In genomic region chr10:100328198-100328597, GRCh38 we compare ENCODE assay signal across 24 cellular contexts. TPM values are rescaled to one million over a fixed set of nuclear protein-coding genes. Genes with fewer than 3 reads are reported as not detected.
A peak's percentile ranks its signal among the peaks of the same experiment; 100 is the strongest.
DNase-seq lines count a peak whose midpoint lies in the region; ATAC-seq, FAIRE-seq and TF ChIP-seq lines count a peak whose summit lies in the region.
"Had no signal": no experiment of that assay in that cellular context is flagged by ENCODE, and none has a peak within 500 bp of the region (broad histone marks: within the 10 kb centered on the region; RNA-seq: fewer than 3 reads in every experiment).

No MANE protein-coding gene starts in this region.

- H3K27ac ChIP-seq in WERI-Rb-1 (peak overlapping the region; percentile 77), kidney (ENCODE audit: low read depth in 2 of 2, low read length in 2 of 2) (no peak overlapping the region)
- H3K27ac ChIP-seq: BLaER1 had no signal

- no peaks in the 10 kb centered on the region for H3K9me3 Mint-ChIP-seq in activated naive CD4-positive, alpha-beta T cell treated with anti-CD3 and anti-CD28 coated beads for 36 hours
- no peaks in the 10 kb centered on the region for H3K9me3 Mint-ChIP-seq in activated naive CD4-positive, alpha-beta T cell treated with anti-CD3 and anti-CD28 coated beads, Interleukin-2, amount 50 U/mL, for 72 hours
- H3K9me3 Mint-ChIP-seq in memory B cell: no peaks in the 10 kb centered on the region
- H3K9me3 Mint-ChIP-seq in stimulated activated memory B cell treated with anti-CD40 and anti-IgM and Interleukin-4, amounts not matched to agents 10 μg/mL and 1 μg/mL and 100 μg/mL, for 72 hours: no peaks in the 10 kb centered on the region
- H3K9me3 Mint-ChIP-seq: CD4-positive, alpha-beta memory T cell; HFFc6 had no signal

- H3K27me3 Mint-ChIP-seq in activated naive CD4-positive, alpha-beta T cell treated with anti-CD3 and anti-CD28 coated beads for 36 hours (ENCODE audit: low read depth): peaks cover 4% of the 10 kb centered on the region
- peaks cover 14% of the 10 kb centered on the region for H3K27me3 Mint-ChIP-seq in memory B cell
- peaks cover 35% of the 10 kb centered on the region for H3K27me3 Mint-ChIP-seq in stimulated activated memory B cell treated with anti-CD40 and anti-IgM and Interleukin-4, amounts not matched to agents 10 μg/mL and 1 μg/mL and 100 μg/mL, for 72 hours

- no peak for TF ChIP-seq CTCF in WERI-Rb-1 (IDR thresholded peaks at IDR 0.05; ENCODE audit: low read depth, low read length)
- no peak for TF ChIP-seq CTCF in kidney (IDR thresholded peaks at IDR 0.05; ENCODE audit: borderline replicate concordance, extremely low read depth, insufficient read depth)

- no peak for DNase-seq in activated naive CD4-positive, alpha-beta T cell treated with anti-CD3 and anti-CD28 coated beads for 36 hours
- DNase-seq in activated naive CD4-positive, alpha-beta T cell treated with anti-CD3 and anti-CD28 coated beads, Interleukin-2, amount 50 U/mL, for 72 hours (ENCODE audit: low spot score in 2 of 2): no peak
- DNase-seq in WERI-Rb-1 (no peak), memory B cell (ENCODE audit: low spot score in 2 of 2) (no peak), kidney (no peak), NCI-H2227 treated with DMSO at 0.1 percent for 48 hours (lab: John Stamatoyannopoulos, UW) (no peak), Right ventricle myocardium superior (no peak)
- DNase-seq: 8988T; CD4-positive, alpha-beta memory T cell; DMS153; DMS79; GDM1; GOT3; H7; HFFc6 had no signal

- ATAC-seq in activated naive CD4-positive, alpha-beta T cell treated with anti-CD3 and anti-CD28 coated beads, Interleukin-2, amount 50 U/mL, for 72 hours: no peak
- ATAC-seq in memory B cell (ENCODE audit: low read depth): no peak
- ATAC-seq in stimulated activated memory B cell treated with anti-CD40 and anti-IgM and Interleukin-4, amounts not matched to agents 10 μg/mL and 1 μg/mL and 100 μg/mL, for 72 hours: no peak
- ATAC-seq in Right ventricle myocardium superior (ENCODE audit: poor library complexity): no peak
- ATAC-seq: HCT116 had no signal

- H3K36me3 ChIP-seq in WERI-Rb-1: no peaks in the 10 kb centered on the region
- H3K36me3 ChIP-seq in kidney (ENCODE audit: control insufficient read depth in 1 of 2, insufficient read depth in 2 of 2, low read length in 2 of 2): no peaks in the 10 kb centered on the region
- H3K36me3 ChIP-seq: BLaER1 had no signal

- H3K4me1 ChIP-seq in kidney (ENCODE audit: control insufficient read depth in 1 of 2, insufficient read depth in 1 of 2, low read depth in 1 of 2, low read length in 2 of 2): no peaks in the 10 kb centered on the region

- H3K9me3 ChIP-seq in WERI-Rb-1 (ENCODE audit: severe bottlenecking) (no peaks in the 10 kb centered on the region), kidney (ENCODE audit: control insufficient read depth in 1 of 2, low read length in 2 of 2) (no peaks in the 10 kb centered on the region)
- H3K9me3 ChIP-seq: BLaER1 had no signal

- H3K36me3 Mint-ChIP-seq in activated naive CD4-positive, alpha-beta T cell treated with anti-CD3 and anti-CD28 coated beads for 36 hours (ENCODE audit: low read depth): no peaks in the 10 kb centered on the region
- no peaks in the 10 kb centered on the region for H3K36me3 Mint-ChIP-seq in activated naive CD4-positive, alpha-beta T cell treated with anti-CD3 and anti-CD28 coated beads, Interleukin-2, amount 50 U/mL, for 72 hours
- H3K36me3 Mint-ChIP-seq in memory B cell: no peaks in the 10 kb centered on the region
- no peaks in the 10 kb centered on the region for H3K36me3 Mint-ChIP-seq in stimulated activated memory B cell treated with anti-CD40 and anti-IgM and Interleukin-4, amounts not matched to agents 10 μg/mL and 1 μg/mL and 100 μg/mL, for 72 hours
- H3K36me3 Mint-ChIP-seq: CD14-positive monocyte; CD4-positive, alpha-beta memory T cell had no signal

- FAIRE-seq in kidney (lab: Jason Lieb, UNC): no peak
- FAIRE-seq: GM18507 had no signal

- peaks cover 16% of the 10 kb centered on the region for H3K4me1 Mint-ChIP-seq in activated naive CD4-positive, alpha-beta T cell treated with anti-CD3 and anti-CD28 coated beads for 36 hours (ENCODE audit: low read depth)
- peaks cover 12% of the 10 kb centered on the region for H3K4me1 Mint-ChIP-seq in memory B cell
- H3K4me1 Mint-ChIP-seq in stimulated activated memory B cell treated with anti-CD40 and anti-IgM and Interleukin-4, amounts not matched to agents 10 μg/mL and 1 μg/mL and 100 μg/mL, for 72 hours: peaks cover 22% of the 10 kb centered on the region

- H3K27ac Mint-ChIP-seq in activated naive CD4-positive, alpha-beta T cell treated with anti-CD3 and anti-CD28 coated beads for 36 hours: peak overlapping the region; percentile 34
- no peak overlapping the region for H3K27ac Mint-ChIP-seq in activated naive CD4-positive, alpha-beta T cell treated with anti-CD3 and anti-CD28 coated beads, Interleukin-2, amount 50 U/mL, for 72 hours
- H3K27ac Mint-ChIP-seq in memory B cell: peak overlapping the region; percentile 54
- H3K27ac Mint-ChIP-seq in stimulated activated memory B cell treated with anti-CD40 and anti-IgM and Interleukin-4, amounts not matched to agents 10 μg/mL and 1 μg/mL and 100 μg/mL, for 72 hours: peak overlapping the region; percentile 76
- H3K27ac Mint-ChIP-seq: CD4-positive, alpha-beta memory T cell; HFFc6 had no signal

- no peaks in the 10 kb centered on the region for H3K27me3 ChIP-seq in WERI-Rb-1 (ENCODE audit: insufficient read depth, low read depth, severe bottlenecking)
- H3K27me3 ChIP-seq: BLaER1 had no signal

- H3K4me3 Mint-ChIP-seq in activated naive CD4-positive, alpha-beta T cell treated with anti-CD3 and anti-CD28 coated beads for 36 hours: no peak overlapping the region
- no peak overlapping the region for H3K4me3 Mint-ChIP-seq in memory B cell
- no peak overlapping the region for H3K4me3 Mint-ChIP-seq in stimulated activated memory B cell treated with anti-CD40 and anti-IgM and Interleukin-4, amounts not matched to agents 10 μg/mL and 1 μg/mL and 100 μg/mL, for 72 hours
- H3K4me3 Mint-ChIP-seq: CD14-positive monocyte; CD4-positive, alpha-beta memory T cell; HFFc6 had no signal

- intact Hi-C loops in activated naive CD4-positive, alpha-beta T cell treated with anti-CD3 and anti-CD28 coated beads for 36 hours (cut with micrococcal nuclease): no loop called here
- intact Hi-C loops in kidney (cut with DNase I): no loop called here
- intact Hi-C loops in Right ventricle myocardium superior (cut with DNase I): no loop called here

- H3K9ac ChIP-seq in kidney (ENCODE audit: low read length in 2 of 2): no peak overlapping the region
- H3K9ac ChIP-seq: BLaER1 had no signal

- H3K4me3 ChIP-seq in WERI-Rb-1 (ENCODE audit: low read depth, low read length) (no peak overlapping the region), kidney (ENCODE audit: low read length in 2 of 2) (no peak overlapping the region)
- H3K4me3 ChIP-seq: BLaER1 had no signal

- CTCF ChIA-PET in activated naive CD4-positive, alpha-beta T cell treated with anti-CD3 and anti-CD28 coated beads for 36 hours (lab: Charles Lee): interaction anchor here (0.6 to 2.2 kb wide), 5 partner anchors 9 to 181 kb away, joined by 3 to 11 read pairs (median 4); no protein-coding TSS in a partner anchor

RNA-seq across cellular contexts. Expression of gene PKD2L1, which starts 1.8 kb away (rescaled TPM):
- total RNA-seq in activated naive CD4-positive, alpha-beta T cell treated with anti-CD3 and anti-CD28 coated beads for 36 hours: not detected
- under 1 TPM in 1 of 2 donors, not detected in 1; 0.10 TPM for total RNA-seq in activated naive CD4-positive, alpha-beta T cell treated with anti-CD3 and anti-CD28 coated beads, Interleukin-2, amount 50 U/mL, for 72 hours
- not detected for total RNA-seq in kidney
- polyA plus RNA-seq in kidney (ENCODE audit: insufficient read depth, low read depth, low replicate concordance): 0.17 TPM
- total RNA-seq in Right ventricle myocardium superior: not detected
- total RNA-seq: A673; CD4-positive, alpha-beta memory T cell; Daoy; H7; HFFc6; HT-29 had no signal
- polyA plus RNA-seq: AG04450; CD4-positive, alpha-beta memory T cell had no signal

RNA-seq across cellular contexts. Expression of gene SCD, which starts 18.8 kb away (rescaled TPM):
- 100 to 1,000 TPM; 161 to 169 TPM for total RNA-seq in activated naive CD4-positive, alpha-beta T cell treated with anti-CD3 and anti-CD28 coated beads for 36 hours
- 100 to 1,000 TPM in 1 of 2 donors, 10 to 100 TPM in 1; 67.5 to 185 TPM for total RNA-seq in activated naive CD4-positive, alpha-beta T cell treated with anti-CD3 and anti-CD28 coated beads, Interleukin-2, amount 50 U/mL, for 72 hours
- total RNA-seq in kidney (8.7 TPM), Right ventricle myocardium superior (21.2 TPM)
- 10.7 TPM for polyA plus RNA-seq in kidney (ENCODE audit: insufficient read depth, low read depth, low replicate concordance)

RNA-seq across cellular contexts. Expression of gene BLOC1S2, which starts 41.7 kb away (rescaled TPM):
- total RNA-seq in activated naive CD4-positive, alpha-beta T cell treated with anti-CD3 and anti-CD28 coated beads for 36 hours: 10 to 100 TPM; 68.5 to 69.1 TPM
- 100 to 1,000 TPM in 1 of 2 donors, 10 to 100 TPM in 1; 48.0 to 112 TPM for total RNA-seq in activated naive CD4-positive, alpha-beta T cell treated with anti-CD3 and anti-CD28 coated beads, Interleukin-2, amount 50 U/mL, for 72 hours
- total RNA-seq in kidney (31.8 TPM), Right ventricle myocardium superior (15.9 TPM)
- 56.3 TPM for polyA plus RNA-seq in kidney (ENCODE audit: insufficient read depth, low read depth, low replicate concordance)

Comparison
In these comparisons a context has a peak if more than half of its experiments do, and no peak if none do; other contexts are left out.
1. H3K27ac Mint-ChIP-seq: peak in activated naive CD4-positive, alpha-beta T cell treated with anti-CD3 and anti-CD28 coated beads for 36 hours (single experiment), memory B cell (single experiment) and stimulated activated memory B cell treated with anti-CD40 and anti-IgM and Interleukin-4, amounts not matched to agents 10 μg/mL and 1 μg/mL and 100 μg/mL, for 72 hours (single experiment); none in activated naive CD4-positive, alpha-beta T cell treated with anti-CD3 and anti-CD28 coated beads, Interleukin-2, amount 50 U/mL, for 72 hours (0 of 2).